ENCODE assay signal across 8 cellular contexts in genomic region chr9:20884985-20885593, GRCh38.
DNase-seq lines count a peak whose midpoint lies in the region; ATAC-seq and TF ChIP-seq lines count a peak whose summit lies in the region.

No MANE protein-coding gene starts in this region.

- H3K9me3 Mint-ChIP-seq in natural killer cell = no peaks in the 10 kb centered on the region
- no peaks in the 10 kb centered on the region for H3K9me3 Mint-ChIP-seq in natural killer cell treated with Interleukin-12 subunit alpha and Interleukin-12 subunit beta and Interleukin-15 and Interleukin-18, amount 100 ng/mL, for 72 hours

- intact Hi-C loops in natural killer cell (cut with micrococcal nuclease) (loop anchor here (1.0 to 10.0 kb wide), 5 partner anchors 57 to 960 kb away; partner anchors contain the start of gene MLLT3), colonic mucosa (cut with DNase I) (loop anchor here (5.0 to 10.0 kb wide), 3 partner anchors 220 to 533 kb away; partner anchors contain the start of gene MLLT3)

- no peak overlapping the region for H3K4me3 ChIP-seq in colonic mucosa

- H3K27me3 Mint-ChIP-seq in natural killer cell (ENCODE audit: low read depth in 2 of 2) = no peaks in the 10 kb centered on the region
- no peaks in the 10 kb centered on the region for H3K27me3 Mint-ChIP-seq in natural killer cell treated with Interleukin-12 subunit alpha and Interleukin-12 subunit beta and Interleukin-15 and Interleukin-18, amount 100 ng/mL, for 72 hours

- no peaks in the 10 kb centered on the region for H3K36me3 ChIP-seq in colonic mucosa

- ATAC-seq in natural killer cell = peak in 2 of 3 donors; percentile 60 to 64
- ATAC-seq in natural killer cell treated with Interleukin-12 subunit alpha and Interleukin-12 subunit beta and Interleukin-15 and Interleukin-18, amount 100 ng/mL, for 72 hours = no peak
- ATAC-seq in GM18907 (IDR thresholded peaks at IDR 0.05; ENCODE audit: unreplicated experiment) = no peak

- peak; percentile 79 for TF ChIP-seq CTCF in natural killer cell (IDR thresholded peaks at IDR 0.05)
- TF ChIP-seq CTCF in colonic mucosa (IDR thresholded peaks at IDR 0.05) = peak; percentile 69

- no peak overlapping the region for H3K27ac Mint-ChIP-seq in natural killer cell
- no peak overlapping the region for H3K27ac Mint-ChIP-seq in natural killer cell treated with Interleukin-12 subunit alpha and Interleukin-12 subunit beta and Interleukin-15 and Interleukin-18, amount 100 ng/mL, for 72 hours

- H3K9ac ChIP-seq in colonic mucosa (ENCODE audit: low read depth in 2 of 2, low read length in 2 of 2) = no peak overlapping the region

- no peaks in the 10 kb centered on the region for H3K4me1 ChIP-seq in colonic mucosa

- no peak overlapping the region for H3K27ac ChIP-seq in colonic mucosa

- no peaks in the 10 kb centered on the region for H3K4me1 Mint-ChIP-seq in natural killer cell
- H3K4me1 Mint-ChIP-seq in natural killer cell treated with Interleukin-12 subunit alpha and Interleukin-12 subunit beta and Interleukin-15 and Interleukin-18, amount 100 ng/mL, for 72 hours (ENCODE audit: low read depth in 2 of 2) = no peaks in the 10 kb centered on the region

- no peaks in the 10 kb centered on the region for H3K36me3 Mint-ChIP-seq in natural killer cell
- H3K36me3 Mint-ChIP-seq in natural killer cell treated with Interleukin-12 subunit alpha and Interleukin-12 subunit beta and Interleukin-15 and Interleukin-18, amount 100 ng/mL, for 72 hours = peaks cover 5% of the 10 kb centered on the region

- H3K4me3 Mint-ChIP-seq in natural killer cell = no peak overlapping the region
- no peak overlapping the region for H3K4me3 Mint-ChIP-seq in natural killer cell treated with Interleukin-12 subunit alpha and Interleukin-12 subunit beta and Interleukin-15 and Interleukin-18, amount 100 ng/mL, for 72 hours

- DNase-seq in natural killer cell = peak; percentile 34
- no peak for DNase-seq in natural killer cell treated with Interleukin-12 subunit alpha and Interleukin-12 subunit beta and Interleukin-15 and Interleukin-18, amount 100 ng/mL, for 72 hours (ENCODE audit: low spot score)
- peak; percentile 74 for DNase-seq in NAMALWA (ENCODE audit: low spot score)
- DNase-seq in activated CD4-positive, CD25-positive, alpha-beta regulatory T cell treated with anti-CD3 and anti-CD28 coated beads, Interleukin-2, amount 50 U/mL, for 16 hours (ENCODE audit: low read depth, low spot score) = peak; percentile 39
- peak; percentile 59 for DNase-seq in colonic mucosa
- DNase-seq in medulla oblongata (ENCODE audit: extremely low spot score) = peak; percentile 63
- peak; percentile 78 for DNase-seq in stimulated activated CD8-positive, alpha-beta memory T cell treated with anti-CD3 and anti-CD28 coated beads, Interleukin-4, amount 100 ng/mL, for 48 hours

- H3K27me3 ChIP-seq in colonic mucosa = no peaks in the 10 kb centered on the region

- H3K9me3 ChIP-seq in colonic mucosa = no peaks in the 10 kb centered on the region

Comparison
In these comparisons a context has a peak if more than half of its experiments do, and no peak if none do; other contexts are left out.
1. ATAC-seq: peak in natural killer cell (2 of 3); none in natural killer cell treated with Interleukin-12 subunit alpha and Interleukin-12 subunit beta and Interleukin-15 and Interleukin-18, amount 100 ng/mL, for 72 hours (0 of 2) and GM18907 (single experiment).